ENCODE assay signal across 18 cellular contexts in the genomic region with DNA sequence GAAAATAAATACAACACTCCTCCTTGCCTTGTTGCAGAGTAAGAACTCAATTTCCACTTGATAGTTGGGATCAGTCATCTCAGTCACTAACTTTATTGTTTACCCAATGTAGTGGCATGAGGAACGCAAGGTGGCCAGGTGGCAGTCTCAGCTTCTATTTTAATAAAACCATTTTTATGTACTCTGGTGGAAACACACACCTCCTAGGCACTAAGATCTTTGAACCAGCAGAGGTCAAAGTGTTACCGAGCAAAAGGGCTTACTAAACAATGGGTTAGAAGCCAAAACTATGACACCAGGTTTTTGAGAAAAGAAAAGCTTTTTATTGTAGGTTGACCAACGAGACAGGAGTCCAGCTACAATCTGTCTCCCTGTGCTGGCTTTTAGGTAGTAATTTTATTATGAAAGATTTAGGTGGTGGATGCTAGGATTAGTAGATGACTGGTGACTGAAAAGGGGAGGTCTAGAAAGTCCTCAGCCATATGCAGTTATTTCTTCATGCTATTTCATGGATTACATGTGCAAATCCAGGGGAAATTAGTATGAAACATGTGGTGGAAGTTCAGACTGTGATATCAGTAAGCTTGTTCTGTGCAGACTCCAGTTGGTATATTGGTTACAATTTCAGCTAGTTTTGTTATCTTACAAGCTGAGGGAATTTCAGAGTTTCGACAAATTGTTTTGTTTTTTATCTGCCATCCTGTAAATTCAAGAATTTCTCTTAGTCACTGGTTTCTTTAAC.
DNase-seq lines count a peak whose midpoint lies in the region; ATAC-seq, FAIRE-seq and TF ChIP-seq lines count a peak whose summit lies in the region.
"Had no signal": no experiment of that assay in that cellular context is flagged by ENCODE, and none has a peak within 500 bp of the region (broad histone marks: within the 10 kb centered on the region; RNA-seq: fewer than 3 reads in every experiment).

No MANE protein-coding gene starts in this region.

- intact Hi-C loops in HepG2 (cut with micrococcal nuclease; ENCODE audit: unreplicated experiment) (no loop called here), Right ventricle myocardium superior (cut with DNase I) (no loop called here)

- WGBS in A549 (ENCODE audit: missing lambda C conversion rate) = 2% methylated on average over 4 of the region's 4 CpGs
- WGBS in HepG2 (ENCODE audit: low lambda C conversion rate) = 3% methylated on average over 4 of the region's 4 CpGs

- TF ChIP-seq POLR2A in A549 (IDR thresholded peaks at IDR 0.05; ENCODE audit: low read length) = no peak
- no peak for TF ChIP-seq POLR2A in HepG2 (IDR thresholded peaks at IDR 0.05; ENCODE audit: insufficient read depth in 1 of 2, low read depth in 2 of 2, low read length in 2 of 2)

- CTCF ChIA-PET in A549 (lab: Yijun Ruan, JAX) (interaction anchor here (1.4 kb wide), 1 partner anchor 231 kb away, joined by 3 read pairs; no protein-coding TSS in a partner anchor), HepG2 (lab: Yijun Ruan, JAX; ENCODE audit: low intra/inter-chr PET ratio, low total read pairs) (no interaction called here)

- TF ChIP-seq RAD21 in A549 (conservative IDR thresholded peaks at IDR 0.05 in 1 of 2, IDR thresholded peaks at IDR 0.05 in 1 of 2) = no peak
- no peak for TF ChIP-seq RAD21 in HepG2 (CRISPR knock-in tag; IDR thresholded peaks at IDR 0.05)

- DNase-seq in A549 (ENCODE audit: low read depth in 1 of 2, low spot score in 1 of 2) (no peak), MM.1S (peak; percentile 82), HepG2 (ENCODE audit: low spot score) (no peak), iPS-NIHi7 (ENCODE audit: extremely low spot score) (no peak), Right ventricle myocardium superior (no peak)
- no peak for DNase-seq in stimulated activated CD4-positive, alpha-beta T cell treated with anti-CD3 and anti-CD28 coated beads, Interleukin-15, amount 100 ng/mL, for 24 hours
- DNase-seq: ACHN; CD4-positive, CD25-positive, alpha-beta regulatory T cell; DMS53; GF-D8 had no signal

- H3K9me3 ChIP-seq in A549 (no peaks in the 10 kb centered on the region), MM.1S (replicated peaks; ENCODE audit: insufficient read depth, low read length) (no peaks in the 10 kb centered on the region), HepG2 (ENCODE audit: low read length) (peaks cover 6% of the 10 kb centered on the region; the same call in 1 of the 2 replicates)
- H3K9me3 ChIP-seq: HAP-1 had no signal

- TF ChIP-seq EP300 in A549 (IDR thresholded peaks at IDR 0.05) (no peak), HepG2 (IDR thresholded peaks at IDR 0.05; ENCODE audit: low read depth in 2 of 2, low read length in 2 of 2) (no peak), HepG2 (CRISPR knock-in tag; IDR thresholded peaks at IDR 0.05; ENCODE audit: borderline replicate concordance) (no peak)

- H3K4me2 ChIP-seq in A549 = no peak overlapping the region
- H3K4me2 ChIP-seq in MM.1S (ENCODE audit: low read depth, low read length) = peak overlapping the region; percentile 91
- H3K4me2 ChIP-seq in HepG2 (ENCODE audit: low read depth, low read length) = no peak overlapping the region
- H3K4me2 ChIP-seq: BLaER1 treated with 17β-estradiol and CSF1 and Interleukin-3, amounts not matched to agents 10 nM and 100 nM had no signal

- H3F3A ChIP-seq in MM.1S (ENCODE audit: insufficient read depth, low read length) = peaks cover 19% of the 10 kb centered on the region

- no peaks in the 10 kb centered on the region for H3K79me2 ChIP-seq in MM.1S (ENCODE audit: low read length)
- no peaks in the 10 kb centered on the region for H3K79me2 ChIP-seq in HepG2 (ENCODE audit: insufficient read depth, low read length)

- ATAC-seq in A549 (no peak), HG02885 (IDR thresholded peaks at IDR 0.05; ENCODE audit: poor library complexity, unreplicated experiment) (peak; percentile 40), HepG2 (no peak), HG03025 (IDR thresholded peaks at IDR 0.05; ENCODE audit: low FRiP score, unreplicated experiment) (no peak), Right ventricle myocardium superior (ENCODE audit: poor library complexity) (no peak)
- ATAC-seq: K562 had no signal

- H4K20me1 ChIP-seq in MM.1S (ENCODE audit: insufficient read depth, low read length) (no peaks in the 10 kb centered on the region), HepG2 (ENCODE audit: insufficient read depth, low read length) (no peaks in the 10 kb centered on the region)
- H4K20me1 ChIP-seq: BLaER1 treated with 17β-estradiol and CSF1 and Interleukin-3, amounts not matched to agents 10 nM and 100 nM had no signal

- BruUV-seq in HepG2 (replicated peaks; lab: Mats Ljungman, UMichigan) = no TSS peak

- no peak overlapping the region for H3K4me3 ChIP-seq in A549
- peak overlapping the region; percentile 39; the same call in 1 of the 2 replicates for H3K4me3 ChIP-seq in MM.1S (ENCODE audit: low read length)
- H3K4me3 ChIP-seq in HepG2 (replicated peaks in 1 of 3; ENCODE audit: insufficient read depth in 1 of 3, low read depth in 2 of 3, low read length in 3 of 3) = no peak overlapping the region
- H3K4me3 ChIP-seq: BLaER1 treated with 17β-estradiol and CSF1 and Interleukin-3, amounts not matched to agents 10 nM and 100 nM; HAP-1; K562 had no signal

- H3K36me3 ChIP-seq in MM.1S (replicated peaks; ENCODE audit: insufficient read depth, low read length) (no peaks in the 10 kb centered on the region), HepG2 (replicated peaks in 1 of 2; ENCODE audit: control insufficient read depth in 1 of 2, insufficient read depth in 2 of 2, low read length in 2 of 2) (no peaks in the 10 kb centered on the region)
- H3K36me3 ChIP-seq: BLaER1 treated with 17β-estradiol and CSF1 and Interleukin-3, amounts not matched to agents 10 nM and 100 nM; HAP-1 had no signal

- no peak overlapping the region for H3K27ac ChIP-seq in A549
- peak overlapping the region; percentile 91 for H3K27ac ChIP-seq in MM.1S (ENCODE audit: low read length)
- H3K27ac ChIP-seq in HepG2 (ENCODE audit: extremely low read length, insufficient read depth, low read length) = no peak overlapping the region
- H3K27ac ChIP-seq: 22Rv1; BLaER1 treated with 17β-estradiol and CSF1 and Interleukin-3, amounts not matched to agents 10 nM and 100 nM; HL-60 had no signal

- H3K9me2 ChIP-seq in MM.1S (replicated peaks; ENCODE audit: insufficient read depth, low read length) = no peaks in the 10 kb centered on the region

- H3K9ac ChIP-seq in MM.1S (ENCODE audit: low read length) (peak overlapping the region; percentile 51), HepG2 (ENCODE audit: insufficient read depth, low read depth, low read length) (no peak overlapping the region)
- H3K9ac ChIP-seq: BLaER1 treated with 17β-estradiol and CSF1 and Interleukin-3, amounts not matched to agents 10 nM and 100 nM had no signal

- H2AFZ ChIP-seq in MM.1S (ENCODE audit: low read length) (peak overlapping the region; percentile 54), HepG2 (ENCODE audit: low read length) (no peak overlapping the region)

- in situ Hi-C loops in HepG2 (cut with HindIII; ENCODE audit: extremely low pct_ligation_motif_present, low pct_unique_long_range_greater_than_20kb) = no loop called here

- H3K27me3 ChIP-seq in MM.1S (replicated peaks; ENCODE audit: insufficient read depth, low read length) (no peaks in the 10 kb centered on the region), HepG2 (ENCODE audit: control insufficient read depth in 1 of 2, insufficient read depth in 2 of 2, low read length in 2 of 2) (no peaks in the 10 kb centered on the region)
- H3K27me3 ChIP-seq: BLaER1 treated with 17β-estradiol and CSF1 and Interleukin-3, amounts not matched to agents 10 nM and 100 nM had no signal

- TF ChIP-seq CTCF in A549 (IDR thresholded peaks at IDR 0.05) (no peak), MM.1S (IDR thresholded peaks at IDR 0.05; ENCODE audit: low read length) (peak; percentile 41), HepG2 (CRISPR knock-in tag; IDR thresholded peaks at IDR 0.05) (no peak)

- H3K4me1 ChIP-seq in A549 = no peaks in the 10 kb centered on the region
- H3K4me1 ChIP-seq in MM.1S (ENCODE audit: low read length) = peaks cover 39% of the 10 kb centered on the region
- no peaks in the 10 kb centered on the region for H3K4me1 ChIP-seq in HepG2 (ENCODE audit: insufficient read depth, low read length)
- H3K4me1 ChIP-seq: BLaER1 treated with 17β-estradiol and CSF1 and Interleukin-3, amounts not matched to agents 10 nM and 100 nM; HAP-1 had no signal

- POLR2A ChIA-PET in A549 (lab: Yijun Ruan, JAX) (no interaction called here), HepG2 (lab: Yijun Ruan, JAX) (no interaction called here)

- FAIRE-seq in A549 (lab: Jason Lieb, UNC) (peak; percentile 18), HepG2 (lab: Jason Lieb, UNC) (no peak)
- FAIRE-seq: H1, K562 had no signal

TF ChIP-seq in A549, 52 proteins besides CTCF, POLR2A, EP300 and RAD21 (continues in another document):
- TF ChIP-seq FOXS1 (CRISPR knock-in tag; IDR thresholded peaks at IDR 0.05) (no peak), HOXA7 (CRISPR knock-in tag; IDR thresholded peaks at IDR 0.05) (no peak)

TF ChIP-seq in HepG2, 621 proteins besides CTCF, POLR2A, EP300 and RAD21:
- TF ChIP-seq, protein P1, sequence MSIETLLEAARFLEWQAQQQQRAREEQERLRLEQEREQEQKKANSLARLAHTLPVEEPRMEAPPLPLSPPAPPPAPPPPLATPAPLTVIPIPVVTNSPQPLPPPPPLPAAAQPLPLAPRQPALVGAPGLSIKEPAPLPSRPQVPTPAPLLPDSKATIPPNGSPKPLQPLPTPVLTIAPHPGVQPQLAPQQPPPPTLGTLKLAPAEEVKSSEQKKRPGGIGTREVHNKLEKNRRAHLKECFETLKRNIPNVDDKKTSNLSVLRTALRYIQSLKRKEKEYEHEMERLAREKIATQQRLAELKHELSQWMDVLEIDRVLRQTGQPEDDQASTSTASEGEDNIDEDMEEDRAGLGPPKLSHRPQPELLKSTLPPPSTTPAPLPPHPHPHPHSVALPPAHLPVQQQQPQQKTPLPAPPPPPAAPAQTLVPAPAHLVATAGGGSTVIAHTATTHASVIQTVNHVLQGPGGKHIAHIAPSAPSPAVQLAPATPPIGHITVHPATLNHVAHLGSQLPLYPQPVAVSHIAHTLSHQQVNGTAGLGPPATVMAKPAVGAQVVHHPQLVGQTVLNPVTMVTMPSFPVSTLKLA (IDR thresholded peaks at IDR 0.05) = peak; percentile 60
- TF ChIP-seq ZNF572 (CRISPR knock-in tag; IDR thresholded peaks at IDR 0.05) = no peak
